ENCODE assay signal across 1 cellular context in genomic region chr1:9194024-9194423, GRCh38.
TF ChIP-seq lines count a peak whose summit lies in the region.

No MANE protein-coding gene starts in this region.

TF ChIP-seq in K562, 482 proteins besides CTCF, POLR2A, EP300 and RAD21:
- no peak for TF ChIP-seq FOXK2 (conservative IDR thresholded peaks at IDR 0.05 in 1 of 2, IDR thresholded peaks at IDR 0.05 in 1 of 2; ENCODE audit: low read depth in 2 of 2)
- no peak for TF ChIP-seq ZFP91 (CRISPR knock-in tag; IDR thresholded peaks at IDR 0.05)
- TF ChIP-seq ZBED1 (IDR thresholded peaks at IDR 0.05) = no peak
- TF ChIP-seq ZNF699 (CRISPR knock-in tag; IDR thresholded peaks at IDR 0.05; ENCODE audit: insufficient replicate concordance) = no peak
- TF ChIP-seq ARID2 (IDR thresholded peaks at IDR 0.05) = no peak
- TF ChIP-seq BRF1 (IDR thresholded peaks at IDR 0.05; ENCODE audit: borderline replicate concordance, extremely low read depth, insufficient read length) = no peak
- no peak for TF ChIP-seq MAFK (IDR thresholded peaks at IDR 0.05; ENCODE audit: low read length)
- no peak for TF ChIP-seq PPARD (CRISPR knock-in tag; IDR thresholded peaks at IDR 0.05)
- TF ChIP-seq, protein P1, sequence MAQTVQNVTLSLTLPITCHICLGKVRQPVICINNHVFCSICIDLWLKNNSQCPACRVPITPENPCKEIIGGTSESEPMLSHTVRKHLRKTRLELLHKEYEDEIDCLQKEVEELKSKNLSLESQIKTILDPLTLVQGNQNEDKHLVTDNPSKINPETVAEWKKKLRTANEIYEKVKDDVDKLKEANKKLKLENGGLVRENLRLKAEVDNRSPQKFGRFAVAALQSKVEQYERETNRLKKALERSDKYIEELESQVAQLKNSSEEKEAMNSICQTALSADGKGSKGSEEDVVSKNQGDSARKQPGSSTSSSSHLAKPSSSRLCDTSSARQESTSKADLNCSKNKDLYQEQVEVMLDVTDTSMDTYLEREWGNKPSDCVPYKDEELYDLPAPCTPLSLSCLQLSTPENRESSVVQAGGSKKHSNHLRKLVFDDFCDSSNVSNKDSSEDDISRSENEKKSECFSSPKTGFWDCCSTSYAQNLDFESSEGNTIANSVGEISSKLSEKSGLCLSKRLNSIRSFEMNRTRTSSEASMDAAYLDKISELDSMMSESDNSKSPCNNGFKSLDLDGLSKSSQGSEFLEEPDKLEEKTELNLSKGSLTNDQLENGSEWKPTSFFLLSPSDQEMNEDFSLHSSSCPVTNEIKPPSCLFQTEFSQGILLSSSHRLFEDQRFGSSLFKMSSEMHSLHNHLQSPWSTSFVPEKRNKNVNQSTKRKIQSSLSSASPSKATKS (CRISPR knock-in tag; IDR thresholded peaks at IDR 0.05) = no peak
- no peak for TF ChIP-seq SPI1 (IDR thresholded peaks at IDR 0.05; ENCODE audit: borderline replicate concordance, low read depth, low read length)
- no peak for TF ChIP-seq HSF4 (CRISPR knock-in tag; IDR thresholded peaks at IDR 0.05; ENCODE audit: borderline replicate concordance)
- no peak for TF ChIP-seq ZFPM2 (CRISPR knock-in tag; IDR thresholded peaks at IDR 0.05)
- no peak for TF ChIP-seq BACH1 (tag; IDR thresholded peaks at IDR 0.05)
- TF ChIP-seq, protein P2, sequence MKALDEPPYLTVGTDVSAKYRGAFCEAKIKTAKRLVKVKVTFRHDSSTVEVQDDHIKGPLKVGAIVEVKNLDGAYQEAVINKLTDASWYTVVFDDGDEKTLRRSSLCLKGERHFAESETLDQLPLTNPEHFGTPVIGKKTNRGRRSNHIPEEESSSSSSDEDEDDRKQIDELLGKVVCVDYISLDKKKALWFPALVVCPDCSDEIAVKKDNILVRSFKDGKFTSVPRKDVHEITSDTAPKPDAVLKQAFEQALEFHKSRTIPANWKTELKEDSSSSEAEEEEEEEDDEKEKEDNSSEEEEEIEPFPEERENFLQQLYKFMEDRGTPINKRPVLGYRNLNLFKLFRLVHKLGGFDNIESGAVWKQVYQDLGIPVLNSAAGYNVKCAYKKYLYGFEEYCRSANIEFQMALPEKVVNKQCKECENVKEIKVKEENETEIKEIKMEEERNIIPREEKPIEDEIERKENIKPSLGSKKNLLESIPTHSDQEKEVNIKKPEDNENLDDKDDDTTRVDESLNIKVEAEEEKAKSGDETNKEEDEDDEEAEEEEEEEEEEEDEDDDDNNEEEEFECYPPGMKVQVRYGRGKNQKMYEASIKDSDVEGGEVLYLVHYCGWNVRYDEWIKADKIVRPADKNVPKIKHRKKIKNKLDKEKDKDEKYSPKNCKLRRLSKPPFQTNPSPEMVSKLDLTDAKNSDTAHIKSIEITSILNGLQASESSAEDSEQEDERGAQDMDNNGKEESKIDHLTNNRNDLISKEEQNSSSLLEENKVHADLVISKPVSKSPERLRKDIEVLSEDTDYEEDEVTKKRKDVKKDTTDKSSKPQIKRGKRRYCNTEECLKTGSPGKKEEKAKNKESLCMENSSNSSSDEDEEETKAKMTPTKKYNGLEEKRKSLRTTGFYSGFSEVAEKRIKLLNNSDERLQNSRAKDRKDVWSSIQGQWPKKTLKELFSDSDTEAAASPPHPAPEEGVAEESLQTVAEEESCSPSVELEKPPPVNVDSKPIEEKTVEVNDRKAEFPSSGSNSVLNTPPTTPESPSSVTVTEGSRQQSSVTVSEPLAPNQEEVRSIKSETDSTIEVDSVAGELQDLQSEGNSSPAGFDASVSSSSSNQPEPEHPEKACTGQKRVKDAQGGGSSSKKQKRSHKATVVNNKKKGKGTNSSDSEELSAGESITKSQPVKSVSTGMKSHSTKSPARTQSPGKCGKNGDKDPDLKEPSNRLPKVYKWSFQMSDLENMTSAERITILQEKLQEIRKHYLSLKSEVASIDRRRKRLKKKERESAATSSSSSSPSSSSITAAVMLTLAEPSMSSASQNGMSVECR (CRISPR knock-in tag; IDR thresholded peaks at IDR 0.05) = no peak
- no peak for TF ChIP-seq NELFE (IDR thresholded peaks at IDR 0.05; ENCODE audit: insufficient read depth, insufficient read length)
- TF ChIP-seq HDAC2 (IDR thresholded peaks at IDR 0.05) = no peak
- TF ChIP-seq, protein P3, sequence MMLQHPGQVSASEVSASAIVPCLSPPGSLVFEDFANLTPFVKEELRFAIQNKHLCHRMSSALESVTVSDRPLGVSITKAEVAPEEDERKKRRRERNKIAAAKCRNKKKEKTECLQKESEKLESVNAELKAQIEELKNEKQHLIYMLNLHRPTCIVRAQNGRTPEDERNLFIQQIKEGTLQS (IDR thresholded peaks at IDR 0.05) = peak; percentile 48; the same call in 1 of the 2 replicates
- TF ChIP-seq, protein P3 (CRISPR knock-in tag; conservative IDR thresholded peaks at IDR 0.05) = no peak
- no peak for TF ChIP-seq NCOA2 (IDR thresholded peaks at IDR 0.05; ENCODE audit: partially characterized antibody in 2 of 2)
- no peak for TF ChIP-seq CC2D1A (IDR thresholded peaks at IDR 0.05)
- no peak for TF ChIP-seq PHTF2 (CRISPR knock-in tag; IDR thresholded peaks at IDR 0.05)
- TF ChIP-seq JUND (IDR thresholded peaks at IDR 0.05; ENCODE audit: borderline replicate concordance, low read depth, low read length) = 0 out of 2 replicates have a peak, but pooled peaks have one; percentile 35
- no peak for TF ChIP-seq JUND (tag; IDR thresholded peaks at IDR 0.05; ENCODE audit: borderline replicate concordance, low read depth, low read length)
- peak in 1 of 2 experiments; percentile 70; a peak in 1 of 4 replicates for TF ChIP-seq FOXA3 (CRISPR knock-in tag; conservative IDR thresholded peaks at IDR 0.05 in 1 of 2, IDR thresholded peaks at IDR 0.05 in 1 of 2)
- TF ChIP-seq DIDO1 (tag; IDR thresholded peaks at IDR 0.05; ENCODE audit: low read depth) = no peak
- no peak for TF ChIP-seq ZNF589 (CRISPR knock-in tag; IDR thresholded peaks at IDR 0.05; ENCODE audit: low read depth)
- TF ChIP-seq BRF2 (IDR thresholded peaks at IDR 0.05; ENCODE audit: borderline replicate concordance, insufficient read depth, insufficient read length) = no peak
- no peak for TF ChIP-seq ZNF764 (CRISPR knock-in tag; IDR thresholded peaks at IDR 0.05; ENCODE audit: low read depth)
- TF ChIP-seq HIVEP1 (CRISPR knock-in tag; IDR thresholded peaks at IDR 0.05) = no peak
- no peak for TF ChIP-seq HNRNPL (IDR thresholded peaks at IDR 0.05; ENCODE audit: low read depth, low read length)
- TF ChIP-seq ETS2 (tag; IDR thresholded peaks at IDR 0.05; ENCODE audit: borderline replicate concordance, poor library complexity, severe bottlenecking) = no peak
- peak; percentile 22; the same call in 1 of the 2 replicates for TF ChIP-seq EGR1 (conservative IDR thresholded peaks at IDR 0.05)
- TF ChIP-seq HES1 (IDR thresholded peaks at IDR 0.05; ENCODE audit: low read depth) = no peak
- no peak for TF ChIP-seq RBM14 (IDR thresholded peaks at IDR 0.05; ENCODE audit: borderline replicate concordance, insufficient read depth, low read depth, low read length)
